16 cellular contexts compared by ENCODE assay signal in the genomic region with DNA sequence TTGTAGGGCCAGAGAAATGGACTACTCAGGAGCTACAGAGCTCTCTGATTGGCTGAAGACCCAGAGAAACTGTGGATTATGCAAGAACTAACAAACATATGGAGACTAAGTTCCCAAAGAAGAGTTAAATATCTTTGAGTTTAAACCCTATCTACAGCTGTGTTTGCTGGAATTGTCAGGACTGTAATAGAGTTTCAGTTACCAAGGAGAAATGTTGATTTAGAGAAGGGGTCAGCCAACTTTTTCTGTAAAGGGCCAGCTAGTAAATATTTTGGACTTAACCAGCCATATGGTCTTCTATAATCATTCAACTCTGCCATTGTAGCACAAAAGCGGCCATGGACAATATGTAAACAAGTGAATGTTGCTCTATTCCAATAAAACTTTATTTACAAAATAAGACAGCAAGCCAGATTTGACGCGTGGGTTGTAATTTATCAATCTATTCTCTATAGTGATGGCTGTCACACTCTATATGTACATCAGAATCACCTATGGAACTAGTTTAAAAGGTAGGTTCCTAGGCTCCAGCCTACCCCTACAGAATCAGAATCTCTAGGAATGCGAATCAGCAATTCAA. TPM values are rescaled to one million over a fixed set of nuclear protein-coding genes. Genes with fewer than 3 reads are reported as not detected.
DNase-seq lines count a peak whose midpoint lies in the region; ATAC-seq and TF ChIP-seq lines count a peak whose summit lies in the region.
"Had no signal": no experiment of that assay in that cellular context is flagged by ENCODE, and none has a peak within 500 bp of the region (broad histone marks: within the 10 kb centered on the region; RNA-seq: fewer than 3 reads in every experiment).

No MANE protein-coding gene starts in this region.

- no peaks in the 10 kb centered on the region for H3K9me3 ChIP-seq in stomach

- H3K27me3 ChIP-seq in stomach: no peaks in the 10 kb centered on the region

- WGBS in stomach, 5 donors: 46 to 70% (median 51%) methylated on average over 4 of the region's 4 CpGs

- CTCF ChIA-PET in activated naive CD4-positive, alpha-beta T cell treated with anti-CD3 and anti-CD28 coated beads, Interleukin-2, amount 10 ng/mL, durations not matched to agents 7 days and 5 days (lab: Charles Lee): interaction anchor here (1.3 to 2.8 kb wide), 2 partner anchors 10 to 24 kb away, joined by 7 to 12 read pairs; a partner anchor contains a TSS
- CTCF ChIA-PET in activated CD4-positive, alpha-beta memory T cell treated with anti-CD3 and anti-CD28 coated beads for 36 hours (lab: Charles Lee): interaction anchor here (1.1 kb wide), 1 partner anchor 43 kb away, joined by 3 read pairs; no protein-coding TSS in a partner anchor

- H3K27me3 Mint-ChIP-seq in activated naive CD4-positive, alpha-beta T cell treated with anti-CD3 and anti-CD28 coated beads, Interleukin-2, amount 10 ng/mL, durations not matched to agents 7 days and 5 days: no peaks in the 10 kb centered on the region
- no peaks in the 10 kb centered on the region for H3K27me3 Mint-ChIP-seq in activated CD4-positive, alpha-beta memory T cell treated with anti-CD3 and anti-CD28 coated beads for 36 hours
- H3K27me3 Mint-ChIP-seq: activated CD4-positive, alpha-beta T cell treated with anti-CD3 and anti-CD28 coated beads for 36 hours; dendritic cell treated with granulocyte-macrophage colony-stimulating factor and Interleukin-4, amounts not matched to agents 40 ng/mL and 50 ng/mL, for 4 days; progenitor cell of endocrine pancreas had no signal

- no peak for TF ChIP-seq EP300 in stomach (IDR thresholded peaks at IDR 0.05)

- H3K27ac ChIP-seq in stomach: peak overlapping the region; percentile 36 to 86 (median 59)
- H3K27ac ChIP-seq: HL-60 had no signal

- peaks cover 57% of the 10 kb centered on the region for H3K4me1 Mint-ChIP-seq in activated naive CD4-positive, alpha-beta T cell treated with anti-CD3 and anti-CD28 coated beads, Interleukin-2, amount 10 ng/mL, durations not matched to agents 7 days and 5 days
- H3K4me1 Mint-ChIP-seq in activated CD4-positive, alpha-beta memory T cell treated with anti-CD3 and anti-CD28 coated beads for 36 hours (ENCODE audit: low read depth): peaks cover 51% of the 10 kb centered on the region

- peaks cover 2% of the 10 kb centered on the region for H3K9me3 Mint-ChIP-seq in activated naive CD4-positive, alpha-beta T cell treated with anti-CD3 and anti-CD28 coated beads, Interleukin-2, amount 10 ng/mL, durations not matched to agents 7 days and 5 days
- H3K9me3 Mint-ChIP-seq in activated CD4-positive, alpha-beta memory T cell treated with anti-CD3 and anti-CD28 coated beads for 36 hours: no peaks in the 10 kb centered on the region
- H3K9me3 Mint-ChIP-seq: dendritic cell treated with granulocyte-macrophage colony-stimulating factor and Interleukin-4, amounts not matched to agents 40 ng/mL and 50 ng/mL, for 4 days; H9 had no signal

- no peak overlapping the region for H3K4me3 Mint-ChIP-seq in activated naive CD4-positive, alpha-beta T cell treated with anti-CD3 and anti-CD28 coated beads, Interleukin-2, amount 10 ng/mL, durations not matched to agents 7 days and 5 days
- H3K4me3 Mint-ChIP-seq in activated CD4-positive, alpha-beta memory T cell treated with anti-CD3 and anti-CD28 coated beads for 36 hours: no peak overlapping the region
- H3K4me3 Mint-ChIP-seq: activated CD4-positive, alpha-beta T cell treated with anti-CD3 and anti-CD28 coated beads for 36 hours; dendritic cell treated with granulocyte-macrophage colony-stimulating factor and Interleukin-4, amounts not matched to agents 40 ng/mL and 50 ng/mL, for 4 days; H9 had no signal

- H3K36me3 Mint-ChIP-seq in activated naive CD4-positive, alpha-beta T cell treated with anti-CD3 and anti-CD28 coated beads, Interleukin-2, amount 10 ng/mL, durations not matched to agents 7 days and 5 days: peaks cover 11% of the 10 kb centered on the region
- peaks cover 4% of the 10 kb centered on the region for H3K36me3 Mint-ChIP-seq in activated CD4-positive, alpha-beta memory T cell treated with anti-CD3 and anti-CD28 coated beads for 36 hours

- POLR2A ChIA-PET in activated CD4-positive, alpha-beta memory T cell treated with anti-CD3 and anti-CD28 coated beads for 36 hours (lab: Charles Lee): interaction anchor here (1.9 kb wide), 1 partner anchor 25 kb away, joined by 8 read pairs; a partner anchor contains a TSS

- no peak overlapping the region for H3K4me3 ChIP-seq in stomach

- peak overlapping the region; percentile 25 for H3K27ac Mint-ChIP-seq in activated naive CD4-positive, alpha-beta T cell treated with anti-CD3 and anti-CD28 coated beads, Interleukin-2, amount 10 ng/mL, durations not matched to agents 7 days and 5 days
- H3K27ac Mint-ChIP-seq in activated CD4-positive, alpha-beta memory T cell treated with anti-CD3 and anti-CD28 coated beads for 36 hours: peak overlapping the region; percentile 9
- H3K27ac Mint-ChIP-seq: dendritic cell treated with granulocyte-macrophage colony-stimulating factor and Interleukin-4, amounts not matched to agents 40 ng/mL and 50 ng/mL, for 4 days; progenitor cell of endocrine pancreas had no signal

- H3K36me3 ChIP-seq in stomach: no peaks in the 10 kb centered on the region

- no peak for ATAC-seq in omental fat pad (ENCODE audit: low FRiP score)
- ATAC-seq: activated CD4-positive, alpha-beta T cell treated with anti-CD3 and anti-CD28 coated beads for 36 hours; esophagus mucosa; left cardiac atrium had no signal

- peaks cover 16 to 54% (median 30%) of the 10 kb centered on the region in 4 donors for H3K4me1 ChIP-seq in stomach

- TF ChIP-seq POLR2A in stomach (IDR thresholded peaks at IDR 0.05): no peak

- DNase-seq in activated naive CD4-positive, alpha-beta T cell treated with anti-CD3 and anti-CD28 coated beads, Interleukin-2, amount 10 ng/mL, durations not matched to agents 7 days and 5 days: no peak
- no peak for DNase-seq in activated naive CD4-positive, alpha-beta T cell (lab: John Stamatoyannopoulos, UW)
- DNase-seq in activated CD4-positive, alpha-beta memory T cell treated with anti-CD3 and anti-CD28 coated beads for 36 hours: no peak
- DNase-seq in stomach (no peak), NCI-H2081 (lab: John Stamatoyannopoulos, UW) (no peak), omental fat pad (ENCODE audit: low spot score) (no peak)
- DNase-seq: activated CD4-positive, alpha-beta T cell treated with anti-CD3 and anti-CD28 coated beads for 36 hours; H9; left cardiac atrium; NCI-H1930; NCI-H526 treated with DMSO at 0.1 percent for 48 hours; RPMI8226 had no signal

- intact Hi-C loops in activated CD4-positive, alpha-beta memory T cell treated with anti-CD3 and anti-CD28 coated beads for 36 hours (cut with micrococcal nuclease): no loop called here
- intact Hi-C loops in stomach (cut with DNase I; ENCODE audit: low total_unique reads): no loop called here

- no peak for TF ChIP-seq CTCF in stomach (IDR thresholded peaks at IDR 0.05)
- TF ChIP-seq CTCF in omental fat pad (IDR thresholded peaks at IDR 0.05): no peak

RNA-seq across cellular contexts. Expression of a gene that starts 7.8 kb away (rescaled TPM):
- under 1 TPM; 0.22 to 0.93 TPM for total RNA-seq in activated CD4-positive, alpha-beta memory T cell treated with anti-CD3 and anti-CD28 coated beads for 36 hours
- 100 to 1,000 TPM in 1 of 5 donors, 10 to 100 TPM in 4; 33.3 to 425 (median 46.0) TPM for total RNA-seq in stomach
- polyA plus RNA-seq in stomach: 10 to 100 TPM; 11.3 to 34.1 (median 22.1) TPM
- under 1 TPM; 0.19 to 0.63 (median 0.37) TPM for total RNA-seq in omental fat pad

RNA-seq across cellular contexts. Expression of a gene that starts 8.0 kb away (rescaled TPM):
- total RNA-seq in activated CD4-positive, alpha-beta memory T cell treated with anti-CD3 and anti-CD28 coated beads for 36 hours: 10 to 100 TPM; 45.2 to 45.7 TPM
- total RNA-seq in stomach (1 to 10 TPM in 4 of 5 donors, not detected in 1; 1.7 to 8.5 (median 4.2) TPM), omental fat pad (1 to 10 TPM; 2.8 to 6.8 (median 3.2) TPM)
- polyA plus RNA-seq in stomach: 1 to 10 TPM in 2 of 3 donors, under 1 TPM in 1; 0.93 to 2.1 (median 1.6) TPM
- total RNA-seq: H9, progenitor cell of endocrine pancreas had no signal

RNA-seq across cellular contexts. Expression of a gene that starts 25.1 kb away (rescaled TPM):
- 10 to 100 TPM; 41.4 to 42.2 TPM for total RNA-seq in activated CD4-positive, alpha-beta memory T cell treated with anti-CD3 and anti-CD28 coated beads for 36 hours
- total RNA-seq in stomach: 10 to 100 TPM in 3 of 5 donors, 1 to 10 TPM in 2; 4.0 to 34.0 (median 11.7) TPM
- 10 to 100 TPM in 2 of 3 donors, 1 to 10 TPM in 1; 8.8 to 21.5 (median 11.8) TPM for polyA plus RNA-seq in stomach
- 10 to 100 TPM in 3 of 4 donors, 1 to 10 TPM in 1; 9.3 to 17.2 (median 15.6) TPM for total RNA-seq in omental fat pad

RNA-seq across cellular contexts. Expression of a gene that starts 25.6 kb away (rescaled TPM):
- total RNA-seq in activated CD4-positive, alpha-beta memory T cell treated with anti-CD3 and anti-CD28 coated beads for 36 hours: 10 to 100 TPM; 19.4 to 19.6 TPM
- total RNA-seq in stomach (1 to 10 TPM in 2 of 5 donors, under 1 TPM in 1, not detected in 2; 0.45 to 3.9 (median 3.0) TPM), omental fat pad (1 to 10 TPM; 2.8 to 5.6 (median 4.5) TPM)
- 1 to 10 TPM; 1.2 to 2.2 (median 1.6) TPM for polyA plus RNA-seq in stomach

RNA-seq across cellular contexts. Expression of a gene that starts 49.6 kb away (rescaled TPM):
- total RNA-seq in activated CD4-positive, alpha-beta memory T cell treated with anti-CD3 and anti-CD28 coated beads for 36 hours: 10 to 100 TPM; 55.3 to 55.7 TPM
- total RNA-seq in stomach (10 to 100 TPM; 22.0 to 70.3 (median 42.0) TPM), omental fat pad (10 to 100 TPM; 49.6 to 64.6 (median 57.7) TPM)
- polyA plus RNA-seq in stomach: 10 to 100 TPM in 2 of 3 donors, 1 to 10 TPM in 1; 8.7 to 22.6 (median 12.8) TPM

Comparison
In these comparisons a context has a peak if more than half of its experiments do, and no peak if none do; other contexts are left out.
1. RNA of a gene that starts 7.8 kb away (total RNA-seq): 33.3 to 425 TPM in stomach; 0.22 to 0.93 TPM in activated CD4-positive, alpha-beta memory T cell treated with anti-CD3 and anti-CD28 coated beads for 36 hours and 0.19 to 0.63 TPM in omental fat pad; every median in the first group is over 10 times any median in the second.
2. RNA of a gene that starts 8.0 kb away (total RNA-seq): 45.2 to 45.7 TPM in activated CD4-positive, alpha-beta memory T cell treated with anti-CD3 and anti-CD28 coated beads for 36 hours; 1.7 to 8.5 TPM in stomach and 2.8 to 6.8 TPM in omental fat pad; every median in the first group is over 4 times any median in the second.